17 cellular contexts compared by ENCODE assay signal in the genomic region with DNA sequence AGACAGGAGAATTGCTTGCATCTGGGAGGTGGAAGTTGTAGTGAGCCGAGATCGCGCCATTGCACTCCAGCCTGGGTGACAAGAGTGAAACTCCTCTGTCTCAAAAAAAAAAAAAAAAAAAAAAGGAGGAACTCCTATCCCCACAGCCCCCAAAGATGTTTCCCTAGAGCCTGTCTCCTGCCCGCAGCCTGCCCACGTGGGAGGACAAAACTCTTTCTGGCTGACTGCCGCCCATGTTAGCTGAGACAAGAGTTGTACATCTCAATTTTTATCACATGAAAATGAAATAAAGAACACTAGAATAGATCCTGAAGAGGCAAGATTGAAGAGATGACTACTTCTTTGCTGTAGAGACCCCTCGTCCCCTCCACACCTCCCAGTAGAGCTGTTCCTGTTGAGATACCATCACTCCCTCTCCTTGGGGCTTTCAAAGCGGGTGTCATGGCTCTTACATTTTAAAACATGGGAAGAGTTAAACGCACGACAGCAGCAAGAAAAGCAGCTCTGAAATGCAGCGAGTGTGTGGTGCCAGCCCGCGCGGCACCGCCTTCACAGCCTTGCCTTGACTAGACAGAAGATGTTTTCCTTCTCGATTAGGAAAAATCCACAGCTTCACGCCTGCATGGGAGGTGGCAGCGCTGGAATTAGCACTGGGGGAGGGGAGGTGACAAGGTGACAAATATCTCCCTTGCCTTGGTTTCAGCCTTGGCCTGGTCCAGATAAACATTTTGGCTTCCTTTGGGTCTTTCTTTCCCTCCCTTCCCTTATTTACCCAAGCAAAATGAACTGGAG.
"Had no signal": no experiment of that assay in that cellular context is flagged by ENCODE, and none has a peak within 500 bp of the region (broad histone marks: within the 10 kb centered on the region; RNA-seq: fewer than 3 reads in every experiment).

No MANE protein-coding gene starts in this region.

- H3K9me3 ChIP-seq: adrenal gland, body of pancreas, left lung, right lobe of liver, upper lobe of left lung had no signal

- H3K27ac ChIP-seq: adrenal gland, body of pancreas, esophagus muscularis mucosa, left lung, right lobe of liver, spleen, upper lobe of left lung had no signal

- ATAC-seq: activated CD8-positive, alpha-beta T cell treated with anti-CD3 and anti-CD28 coated beads, Interleukin-2, amount 10 ng/mL, durations not matched to agents 7 days and 5 days; activated T-helper 17 cell treated with anti-CD3 and anti-CD28 coated beads, Interleukin-2, amount 50 U/mL, for 72 hours; body of pancreas; left lung; right lobe of liver; SK-N-SH treated with all-trans-retinoic acid at 6 μM for 48 hours; WTC11 had no signal

- H3K4me3 ChIP-seq: adrenal gland, body of pancreas, esophagus muscularis mucosa, left lung, right lobe of liver, spleen, upper lobe of left lung had no signal

- DNase-seq: activated CD4-positive, alpha-beta T cell treated with anti-CD3 and anti-CD28 coated beads for 48 hours; activated CD8-positive, alpha-beta T cell treated with anti-CD3 and anti-CD28 coated beads, Interleukin-2, amount 10 ng/mL, durations not matched to agents 7 days and 5 days; activated naive CD4-positive, alpha-beta T cell treated with anti-CD3 and anti-CD28 coated beads, Interleukin-2, amount 10 ng/mL, durations not matched to agents 7 days and 5 days; adrenal gland; body of pancreas; cerebellar nuclear complex; glutamatergic neuron; left lung; right lobe of liver; spleen; stimulated activated CD4-positive, alpha-beta T cell treated with anti-CD3 and anti-CD28 coated beads, Interleukin-1b, Interleukin-23, amount 100 ng/mL, for 48 hours; stimulated activated naive B cell treated with anti-CD40 and anti-IgM and Interleukin-4, amounts not matched to agents 10 μg/mL and 1 μg/mL and 100 μg/mL, for 72 hours had no signal

- H3K36me3 ChIP-seq: adrenal gland, esophagus muscularis mucosa, left lung, right lobe of liver, spleen, upper lobe of left lung had no signal
